ENCODE assay signal across 22 cellular contexts in genomic region chr7:79982151-79982770, GRCh38.
DNase-seq lines count a peak whose midpoint lies in the region; ATAC-seq and TF ChIP-seq lines count a peak whose summit lies in the region.
"Had no signal": no experiment of that assay in that cellular context is flagged by ENCODE, and none has a peak within 500 bp of the region (broad histone marks: within the 10 kb centered on the region; RNA-seq: fewer than 3 reads in every experiment).

No MANE protein-coding gene starts in this region.

- H3K4me1 ChIP-seq in ACC112 (ENCODE audit: control insufficient read depth, insufficient read depth, low read length, unreplicated experiment) (peaks cover 64% of the 10 kb centered on the region), adipocyte (ENCODE audit: control insufficient read depth, insufficient read depth, low read length) (peaks cover 16% of the 10 kb centered on the region), left lung (no peaks in the 10 kb centered on the region)
- H3K4me1 ChIP-seq: adrenal gland, colonic mucosa, spleen had no signal

- H3K9ac ChIP-seq in adipocyte (ENCODE audit: low read length), result no peak overlapping the region

- H2AFZ ChIP-seq in ACC112 (ENCODE audit: low read length, unreplicated experiment), result peak overlapping the region; percentile 96

- H3K27me3 ChIP-seq in ACC112 (ENCODE audit: insufficient read depth, low read length), result no peaks in the 10 kb centered on the region
- H3K27me3 ChIP-seq in adipocyte (replicated peaks; ENCODE audit: control insufficient read depth, insufficient read depth, low read length), result no peaks in the 10 kb centered on the region
- no peaks in the 10 kb centered on the region for H3K27me3 ChIP-seq in left lung
- H3K27me3 ChIP-seq: adrenal gland, colonic mucosa, spleen had no signal

- H3K9me3 ChIP-seq in adipocyte (ENCODE audit: control insufficient read depth, low read length) (no peaks in the 10 kb centered on the region), left lung (peaks cover 0 to 6% of the 10 kb centered on the region in 2 donors)
- H3K9me3 ChIP-seq: adrenal gland, colonic mucosa had no signal

- DNase-seq in HPDE6-E6E7 (ENCODE audit: extremely low spot score) (peak; percentile 21), adipocyte (ENCODE audit: low read depth) (peak; percentile 39), fibroblast of villous mesenchyme (ENCODE audit: low read depth) (peak; percentile 66), left lung (no peak), H4 (ENCODE audit: low spot score) (no peak), COLO668 (lab: John Stamatoyannopoulos, UW; ENCODE audit: unreplicated experiment) (no peak)
- DNase-seq: activated CD8-positive, alpha-beta memory T cell treated with anti-CD3 and anti-CD28 coated beads for 24 hours; adrenal gland; colonic mucosa; hypothalamus; left colon; MM.1S; NCI-H2029 treated with DMSO at 0.1 percent for 48 hours; NCI-H524 treated with DMSO at 0.1 percent for 48 hours; posterior cingulate gyrus; spleen; SW 1271 had no signal

- H3K27ac ChIP-seq in ACC112 (ENCODE audit: low read depth, low read length) (peak overlapping the region; percentile 88), left lung (no peak overlapping the region)
- H3K27ac ChIP-seq: adrenal gland, colonic mucosa, spleen, VCaP had no signal

- TF ChIP-seq CTCF in fibroblast of villous mesenchyme (IDR thresholded peaks at IDR 0.05; ENCODE audit: insufficient read depth, low read depth, low read length), result no peak
- no peak for TF ChIP-seq CTCF in left lung (IDR thresholded peaks at IDR 0.05)

- no peaks in the 10 kb centered on the region for H3K79me2 ChIP-seq in ACC112 (ENCODE audit: control insufficient read depth, insufficient read depth, low read length, unreplicated experiment)

- ATAC-seq in left lung, result no peak
- no peak for ATAC-seq in activated CD4-positive, CD25-positive, alpha-beta regulatory T cell treated with anti-CD3 and anti-CD28 coated beads, Interleukin-2, amount 50 U/mL, for 24 hours
- ATAC-seq: activated T-helper 17 cell treated with anti-CD3 and anti-CD28 coated beads, Interleukin-2, amount 50 U/mL, for 72 hours; esophagus mucosa; left colon had no signal

- H3K36me3 ChIP-seq in ACC112 (ENCODE audit: insufficient read depth, low read length) (no peaks in the 10 kb centered on the region), adipocyte (ENCODE audit: control insufficient read depth, insufficient read depth, low read length, severe bottlenecking) (no peaks in the 10 kb centered on the region), left lung (no peaks in the 10 kb centered on the region)
- H3K36me3 ChIP-seq: adrenal gland, colonic mucosa, spleen had no signal

- peak overlapping the region; percentile 62 for H3K4me3 ChIP-seq in ACC112 (ENCODE audit: low read depth, low read length)
- no peak overlapping the region for H3K4me3 ChIP-seq in adipocyte (ENCODE audit: low read length)
- no peak overlapping the region for H3K4me3 ChIP-seq in fibroblast of villous mesenchyme (ENCODE audit: low read depth, low read length)
- no peak overlapping the region for H3K4me3 ChIP-seq in left lung
- H3K4me3 ChIP-seq: adrenal gland, colonic mucosa, spleen had no signal

- intact Hi-C loops in left lung (cut with DNase I), result no loop called here

Comparison
In these comparisons a context has a peak if more than half of its experiments do, and no peak if none do; other contexts are left out.
1. DNase-seq: peak in HPDE6-E6E7 (single experiment), adipocyte (single experiment) and fibroblast of villous mesenchyme (single experiment); none in left lung (0 of 2), H4 (single experiment) and COLO668 (single experiment).